18 cellular contexts compared by ENCODE assay signal in genomic region chr17:57484081-57484666, GRCh38.
DNase-seq lines count a peak whose midpoint lies in the region; TF ChIP-seq lines count a peak whose summit lies in the region.
"Had no signal": no experiment of that assay in that cellular context is flagged by ENCODE, and none has a peak within 500 bp of the region (broad histone marks: within the 10 kb centered on the region; RNA-seq: fewer than 3 reads in every experiment).

No MANE protein-coding gene starts in this region.

- no peak overlapping the region for H2AK5ac ChIP-seq in H9 (ENCODE audit: insufficient read length, low read length)

- intact Hi-C loops in activated T-helper 2 cell treated with anti-CD3 and anti-CD28 coated beads, Interferon-gamma antibody, Interleukin-2, Interleukin-4, amounts not matched to agents 10 μg/mL and 5 μg/mL and 100 μg/mL, durations not matched to agents 14 hours and 24 hours and 36 hours (cut with micrococcal nuclease), result no loop called here

- no peak overlapping the region for H2BK5ac ChIP-seq in H9 (ENCODE audit: insufficient read length, low read length)

- no peaks in the 10 kb centered on the region for H3K27me3 Mint-ChIP-seq in H9 (ENCODE audit: low read depth)
- no peaks in the 10 kb centered on the region for H3K27me3 Mint-ChIP-seq in activated T-helper 2 cell treated with anti-CD3 and anti-CD28 coated beads, Interferon-gamma antibody, Interleukin-2, Interleukin-4, amounts not matched to agents 10 μg/mL and 5 μg/mL and 100 μg/mL, durations not matched to agents 14 hours and 24 hours and 36 hours (ENCODE audit: low read depth)
- H3K27me3 Mint-ChIP-seq: T-cell had no signal

- peak overlapping the region; percentile 33 for H4K91ac ChIP-seq in H9 (ENCODE audit: insufficient read length, low read depth, low read length)

- H3K9ac ChIP-seq in H9 (ENCODE audit: extremely low read depth, insufficient read length, low read length), result no peak overlapping the region

- peaks cover 28 to 34% of the 10 kb centered on the region in 2 experiments for H3K4me1 Mint-ChIP-seq in H9
- peaks cover 54% of the 10 kb centered on the region for H3K4me1 Mint-ChIP-seq in activated T-helper 2 cell treated with anti-CD3 and anti-CD28 coated beads, Interferon-gamma antibody, Interleukin-2, Interleukin-4, amounts not matched to agents 10 μg/mL and 5 μg/mL and 100 μg/mL, durations not matched to agents 14 hours and 24 hours and 36 hours (ENCODE audit: low read depth)

- no peak overlapping the region for H3K56ac ChIP-seq in H9 (ENCODE audit: insufficient read length, low read depth, low read length)

- no peak overlapping the region for H2AFZ ChIP-seq in H9 (ENCODE audit: low read length)
- H2AFZ ChIP-seq: GM23338 had no signal

- H3K18ac ChIP-seq in H9 (ENCODE audit: insufficient read length, low read depth, low read length), result no peak overlapping the region

- H4K20me1 ChIP-seq in H9 (ENCODE audit: control insufficient read depth, insufficient read depth, insufficient read length), result no peaks in the 10 kb centered on the region

- peaks cover 7% of the 10 kb centered on the region for H3K4me1 ChIP-seq in H9 (ENCODE audit: insufficient read depth, low read length)

- no peak overlapping the region for H2BK20ac ChIP-seq in H9 (ENCODE audit: low read depth, low read length, poor library complexity, severe bottlenecking)

- no peaks in the 10 kb centered on the region for H3K79me1 ChIP-seq in H9 (ENCODE audit: insufficient read depth, low read depth, low read length, poor library complexity, severe bottlenecking)

- H3K23ac ChIP-seq in H9 (ENCODE audit: insufficient read length, low read depth, low read length), result no peak overlapping the region

- no peaks in the 10 kb centered on the region for H3K23me2 ChIP-seq in H9 (ENCODE audit: insufficient read length, low read depth, low read length, poor library complexity, severe bottlenecking)

- no peaks in the 10 kb centered on the region for H3K27me3 ChIP-seq in H9 (ENCODE audit: insufficient read depth, low read length)
- H3K27me3 ChIP-seq: left lung had no signal

- no peak overlapping the region for H3K4me2 ChIP-seq in H9 (ENCODE audit: insufficient read depth, insufficient read length, low read length)
- H3K4me2 ChIP-seq: GM23338 had no signal

- TF ChIP-seq CTCF in AG04449 (IDR thresholded peaks at IDR 0.05; ENCODE audit: insufficient read depth, low read length, missing control alignments) (no peak), H9 (conservative IDR thresholded peaks at IDR 0.05) (no peak), coronary artery (IDR thresholded peaks at IDR 0.05) (no peak)

- peak overlapping the region in 1 of 3 experiments; percentile 61; a peak in 2 of 7 replicates for H3K27ac Mint-ChIP-seq in H9
- peak overlapping the region; percentile 15 for H3K27ac Mint-ChIP-seq in activated T-helper 2 cell treated with anti-CD3 and anti-CD28 coated beads, Interferon-gamma antibody, Interleukin-2, Interleukin-4, amounts not matched to agents 10 μg/mL and 5 μg/mL and 100 μg/mL, durations not matched to agents 14 hours and 24 hours and 36 hours
- H3K27ac Mint-ChIP-seq: GM23338, T-cell had no signal

- no peaks in the 10 kb centered on the region for H3K36me3 Mint-ChIP-seq in H9 (ENCODE audit: insufficient read depth in 1 of 3, low read depth in 3 of 3)
- H3K36me3 Mint-ChIP-seq in activated T-helper 2 cell treated with anti-CD3 and anti-CD28 coated beads, Interferon-gamma antibody, Interleukin-2, Interleukin-4, amounts not matched to agents 10 μg/mL and 5 μg/mL and 100 μg/mL, durations not matched to agents 14 hours and 24 hours and 36 hours (ENCODE audit: low read depth), result peaks cover 15% of the 10 kb centered on the region

- H3T11ph ChIP-seq in H9 (ENCODE audit: low read length), result no peak overlapping the region

- H2BK15ac ChIP-seq in H9 (ENCODE audit: low read depth, low read length), result no peak overlapping the region

- no CpG with 5 or more reads among the region's 6 CpGs for WGBS in H9 (ENCODE audit: extremely low coverage, insufficient read length, low lambda C conversion rate)

- CTCF ChIA-PET in AG04449 (lab: Yijun Ruan, JAX), result interaction anchor here (1.2 to 2.3 kb wide), 6 partner anchors 10 to 350 kb away, joined by 3 to 14 read pairs (median 4); no protein-coding TSS in a partner anchor

- H3K27ac ChIP-seq in H9 (ENCODE audit: insufficient read length, low read depth, low read length) (no peak overlapping the region), coronary artery (no peak overlapping the region), substantia nigra (ENCODE audit: low read depth, low read length, poor library complexity, severe bottlenecking) (no peak overlapping the region)
- H3K27ac ChIP-seq: left lung had no signal

- no peak overlapping the region for H4K8ac ChIP-seq in H9 (replicated peaks; ENCODE audit: insufficient read length, low read depth, low read length)

- H3K9me3 Mint-ChIP-seq in H9, result no peaks in the 10 kb centered on the region
- no peaks in the 10 kb centered on the region for H3K9me3 Mint-ChIP-seq in activated T-helper 2 cell treated with anti-CD3 and anti-CD28 coated beads, Interferon-gamma antibody, Interleukin-2, Interleukin-4, amounts not matched to agents 10 μg/mL and 5 μg/mL and 100 μg/mL, durations not matched to agents 14 hours and 24 hours and 36 hours
- H3K9me3 Mint-ChIP-seq: GM23338; natural killer cell treated with Interleukin-12 subunit alpha and Interleukin-12 subunit beta and Interleukin-15 and Interleukin-18, amount 100 ng/mL, for 72 hours; T-cell had no signal

- no peak overlapping the region for H2BK120ac ChIP-seq in H9 (ENCODE audit: low read depth, low read length, poor library complexity, severe bottlenecking)

- H4K5ac ChIP-seq in H9 (ENCODE audit: insufficient read length, low read depth, low read length), result no peak overlapping the region

- DNase-seq in AG04449 (ENCODE audit: low read depth, low spot score) (peak; percentile 28), H9 (no peak), iris pigment epithelial cell (ENCODE audit: low read depth) (peak; percentile 47), D341Med (ENCODE audit: low spot score) (no peak), nucleus accumbens (lab: John Stamatoyannopoulos, UW) (no peak), coronary artery (ENCODE audit: low spot score) (no peak), substantia nigra (lab: John Stamatoyannopoulos, UW) (no peak)
- no peak for DNase-seq in activated T-helper 2 cell treated with anti-CD3 and anti-CD28 coated beads, Interferon-gamma antibody, Interleukin-2, Interleukin-4, amounts not matched to agents 10 μg/mL and 5 μg/mL and 100 μg/mL, durations not matched to agents 14 hours and 24 hours and 36 hours (ENCODE audit: low spot score)
- DNase-seq: activated CD4-positive, CD25-positive, alpha-beta regulatory T cell; activated CD8-positive, alpha-beta memory T cell treated with anti-CD3 and anti-CD28 coated beads, Interleukin-2, amount 50 U/mL, for 4 hours; cortex of kidney; erythroblast; left lung; NCI-H1105 treated with DMSO at 0.1 percent for 48 hours; stimulated activated CD4-positive, alpha-beta T cell treated with anti-CD3 and anti-CD28 coated beads, Interleukin-4, amount 100 ng/mL, for 1 hour; T-cell had no signal

- POLR2A ChIA-PET in AG04449 (lab: Yijun Ruan, JAX), result interaction anchor here (1.0 to 2.9 kb wide), 2 partner anchors 11 to 83 kb away, joined by 4 to 24 read pairs; no protein-coding TSS in a partner anchor

- no peak overlapping the region for H2BK12ac ChIP-seq in H9 (ENCODE audit: insufficient read length, low read depth, low read length)

- no peaks in the 10 kb centered on the region for H3K79me2 ChIP-seq in H9 (ENCODE audit: insufficient read depth, low read length)

- no peak overlapping the region for H3K4ac ChIP-seq in H9 (ENCODE audit: low read depth, low read length)

- H3K4me3 Mint-ChIP-seq in H9, result no peak overlapping the region
- no peak overlapping the region for H3K4me3 Mint-ChIP-seq in activated T-helper 2 cell treated with anti-CD3 and anti-CD28 coated beads, Interferon-gamma antibody, Interleukin-2, Interleukin-4, amounts not matched to agents 10 μg/mL and 5 μg/mL and 100 μg/mL, durations not matched to agents 14 hours and 24 hours and 36 hours (ENCODE audit: low read depth)
- H3K4me3 Mint-ChIP-seq: GM23338; natural killer cell treated with Interleukin-12 subunit alpha and Interleukin-12 subunit beta and Interleukin-15 and Interleukin-18, amount 100 ng/mL, for 72 hours had no signal

- H3K9me3 ChIP-seq in H9 (ENCODE audit: control insufficient read depth, low read depth, low read length), result no peaks in the 10 kb centered on the region
- H3K9me3 ChIP-seq: left lung had no signal

- no peak overlapping the region for H3K4me3 ChIP-seq in AG04449 (ENCODE audit: low read depth, low read length)
- H3K4me3 ChIP-seq in coronary artery, result no peak overlapping the region
- H3K4me3 ChIP-seq: GM23338, left lung had no signal

- H3K14ac ChIP-seq in H9 (ENCODE audit: insufficient read depth, low read length), result no peak overlapping the region

Comparison
In these comparisons a context has a peak if more than half of its experiments do, and no peak if none do; other contexts are left out.
1. DNase-seq: peak in AG04449 (single experiment) and iris pigment epithelial cell (single experiment); none in H9 (single experiment), activated T-helper 2 cell treated with anti-CD3 and anti-CD28 coated beads, Interferon-gamma antibody, Interleukin-2, Interleukin-4, amounts not matched to agents 10 μg/mL and 5 μg/mL and 100 μg/mL, durations not matched to agents 14 hours and 24 hours and 36 hours (single experiment), D341Med (single experiment), nucleus accumbens (0 of 56), coronary artery (single experiment) and substantia nigra (0 of 49).